ENCODE assay signal across 2 cellular contexts in the genomic region with DNA sequence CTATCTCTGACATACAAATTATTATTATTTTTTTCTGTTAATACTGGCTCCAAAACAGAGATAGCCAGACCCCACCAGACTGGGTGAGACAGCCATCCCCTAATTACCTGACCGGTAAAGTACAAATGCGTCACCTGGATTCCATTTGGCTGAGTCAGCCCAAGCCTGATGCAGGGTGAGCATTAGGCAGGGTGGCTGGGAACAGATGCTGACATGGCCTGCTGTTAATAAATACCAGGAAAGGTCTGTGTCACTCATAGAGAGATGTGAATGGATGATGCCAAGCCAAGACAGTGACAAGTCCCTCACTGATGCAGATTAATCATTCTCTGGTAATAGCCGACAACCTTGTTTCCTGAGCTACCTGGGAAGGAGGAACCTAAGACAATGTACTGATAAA.
TF ChIP-seq lines count a peak whose summit lies in the region.

No MANE protein-coding gene starts in this region.

TF ChIP-seq in SK-N-SH, 30 proteins besides CTCF, POLR2A, EP300 and RAD21 (continued from another document):
- TF ChIP-seq, protein P1, sequence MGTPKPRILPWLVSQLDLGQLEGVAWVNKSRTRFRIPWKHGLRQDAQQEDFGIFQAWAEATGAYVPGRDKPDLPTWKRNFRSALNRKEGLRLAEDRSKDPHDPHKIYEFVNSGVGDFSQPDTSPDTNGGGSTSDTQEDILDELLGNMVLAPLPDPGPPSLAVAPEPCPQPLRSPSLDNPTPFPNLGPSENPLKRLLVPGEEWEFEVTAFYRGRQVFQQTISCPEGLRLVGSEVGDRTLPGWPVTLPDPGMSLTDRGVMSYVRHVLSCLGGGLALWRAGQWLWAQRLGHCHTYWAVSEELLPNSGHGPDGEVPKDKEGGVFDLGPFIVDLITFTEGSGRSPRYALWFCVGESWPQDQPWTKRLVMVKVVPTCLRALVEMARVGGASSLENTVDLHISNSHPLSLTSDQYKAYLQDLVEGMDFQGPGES (IDR thresholded peaks at IDR 0.05; ENCODE audit: low read depth, low read length): no peak
- TF ChIP-seq POLR2AphosphoS5 (IDR thresholded peaks at IDR 0.05; ENCODE audit: low read depth, low read length): no peak

TF ChIP-seq in SK-N-SH treated with all-trans-retinoic acid at 6 μM for 48 hours, 23 proteins besides CTCF, POLR2A, EP300 and RAD21 (continued from another document):
- TF ChIP-seq, protein P2, sequence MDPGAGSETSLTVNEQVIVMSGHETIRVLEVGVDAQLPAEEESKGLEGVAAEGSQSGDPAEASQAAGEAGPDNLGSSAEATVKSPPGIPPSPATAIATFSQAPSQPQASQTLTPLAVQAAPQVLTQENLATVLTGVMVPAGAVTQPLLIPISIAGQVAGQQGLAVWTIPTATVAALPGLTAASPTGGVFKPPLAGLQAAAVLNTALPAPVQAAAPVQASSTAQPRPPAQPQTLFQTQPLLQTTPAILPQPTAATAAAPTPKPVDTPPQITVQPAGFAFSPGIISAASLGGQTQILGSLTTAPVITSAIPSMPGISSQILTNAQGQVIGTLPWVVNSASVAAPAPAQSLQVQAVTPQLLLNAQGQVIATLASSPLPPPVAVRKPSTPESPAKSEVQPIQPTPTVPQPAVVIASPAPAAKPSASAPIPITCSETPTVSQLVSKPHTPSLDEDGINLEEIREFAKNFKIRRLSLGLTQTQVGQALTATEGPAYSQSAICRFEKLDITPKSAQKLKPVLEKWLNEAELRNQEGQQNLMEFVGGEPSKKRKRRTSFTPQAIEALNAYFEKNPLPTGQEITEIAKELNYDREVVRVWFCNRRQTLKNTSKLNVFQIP (CRISPR knock-in tag; IDR thresholded peaks at IDR 0.05; ENCODE audit: borderline replicate concordance, low read depth): no peak
- TF ChIP-seq ZNF8 (CRISPR knock-in tag; IDR thresholded peaks at IDR 0.05): no peak
- TF ChIP-seq RARB (CRISPR knock-in tag; IDR thresholded peaks at IDR 0.05): no peak
- no peak for TF ChIP-seq PPARA (CRISPR knock-in tag; IDR thresholded peaks at IDR 0.05; ENCODE audit: borderline replicate concordance)
- TF ChIP-seq ESRRG (CRISPR knock-in tag; IDR thresholded peaks at IDR 0.05): no peak
- TF ChIP-seq, protein P3, sequence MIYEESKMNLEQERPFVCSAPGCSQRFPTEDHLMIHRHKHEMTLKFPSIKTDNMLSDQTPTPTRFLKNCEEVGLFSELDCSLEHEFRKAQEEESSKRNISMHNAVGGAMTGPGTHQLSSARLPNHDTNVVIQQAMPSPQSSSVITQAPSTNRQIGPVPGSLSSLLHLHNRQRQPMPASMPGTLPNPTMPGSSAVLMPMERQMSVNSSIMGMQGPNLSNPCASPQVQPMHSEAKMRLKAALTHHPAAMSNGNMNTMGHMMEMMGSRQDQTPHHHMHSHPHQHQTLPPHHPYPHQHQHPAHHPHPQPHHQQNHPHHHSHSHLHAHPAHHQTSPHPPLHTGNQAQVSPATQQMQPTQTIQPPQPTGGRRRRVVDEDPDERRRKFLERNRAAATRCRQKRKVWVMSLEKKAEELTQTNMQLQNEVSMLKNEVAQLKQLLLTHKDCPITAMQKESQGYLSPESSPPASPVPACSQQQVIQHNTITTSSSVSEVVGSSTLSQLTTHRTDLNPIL (CRISPR knock-in tag; IDR thresholded peaks at IDR 0.05; ENCODE audit: low read depth): no peak
- TF ChIP-seq ISL1 (CRISPR knock-in tag; IDR thresholded peaks at IDR 0.05): no peak
- no peak for TF ChIP-seq ARNTL (CRISPR knock-in tag; IDR thresholded peaks at IDR 0.05; ENCODE audit: borderline replicate concordance, low read depth)
- TF ChIP-seq TCF4 (CRISPR knock-in tag; IDR thresholded peaks at IDR 0.05; ENCODE audit: borderline replicate concordance): no peak
- TF ChIP-seq, protein P4, sequence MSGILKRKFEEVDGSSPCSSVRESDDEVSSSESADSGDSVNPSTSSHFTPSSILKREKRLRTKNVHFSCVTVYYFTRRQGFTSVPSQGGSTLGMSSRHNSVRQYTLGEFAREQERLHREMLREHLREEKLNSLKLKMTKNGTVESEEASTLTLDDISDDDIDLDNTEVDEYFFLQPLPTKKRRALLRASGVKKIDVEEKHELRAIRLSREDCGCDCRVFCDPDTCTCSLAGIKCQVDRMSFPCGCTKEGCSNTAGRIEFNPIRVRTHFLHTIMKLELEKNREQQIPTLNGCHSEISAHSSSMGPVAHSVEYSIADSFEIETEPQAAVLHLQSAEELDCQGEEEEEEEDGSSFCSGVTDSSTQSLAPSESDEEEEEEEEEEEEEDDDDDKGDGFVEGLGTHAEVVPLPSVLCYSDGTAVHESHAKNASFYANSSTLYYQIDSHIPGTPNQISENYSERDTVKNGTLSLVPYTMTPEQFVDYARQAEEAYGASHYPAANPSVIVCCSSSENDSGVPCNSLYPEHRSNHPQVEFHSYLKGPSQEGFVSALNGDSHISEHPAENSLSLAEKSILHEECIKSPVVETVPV (CRISPR knock-in tag; IDR thresholded peaks at IDR 0.05): no peak
